ENCODE assay signal across 11 cellular contexts in genomic region chr10:88131561-88132139, GRCh38.
DNase-seq lines count a peak whose midpoint lies in the region; ATAC-seq and TF ChIP-seq lines count a peak whose summit lies in the region.
"Had no signal": no experiment of that assay in that cellular context is flagged by ENCODE, and none has a peak within 500 bp of the region (broad histone marks: within the 10 kb centered on the region; RNA-seq: fewer than 3 reads in every experiment).

No MANE protein-coding gene starts in this region.

- WGBS in endodermal cell (ENCODE audit: insufficient coverage in 1 of 2, insufficient read length in 1 of 2), 2 experiments = 86 to 94% methylated on average over 2 to 7 of the region's 7 CpGs

- H3K4me1 ChIP-seq in endodermal cell (ENCODE audit: control insufficient read depth, insufficient read depth, low read length) = no peaks in the 10 kb centered on the region

- no peaks in the 10 kb centered on the region for H3K36me3 Mint-ChIP-seq in endodermal cell (ENCODE audit: low read depth)

- no peak overlapping the region for H3K9ac ChIP-seq in endodermal cell (ENCODE audit: extremely low read depth, low read length, poor library complexity, severe bottlenecking)

- H3K27me3 Mint-ChIP-seq in endodermal cell (ENCODE audit: insufficient read depth) = peaks cover 29% of the 10 kb centered on the region

- H3K4me3 ChIP-seq in endodermal cell (ENCODE audit: low read length) = no peak overlapping the region

- H3K27ac ChIP-seq in endodermal cell (ENCODE audit: low read depth, low read length) = no peak overlapping the region
- H3K27ac ChIP-seq: neutrophil had no signal

- no peaks in the 10 kb centered on the region for H3K9me3 Mint-ChIP-seq in endodermal cell

- DNase-seq in DMS 273 (lab: John Stamatoyannopoulos, UW; ENCODE audit: unreplicated experiment) = peak; percentile 86
- DNase-seq in NCI-H446 treated with DMSO at 0.1 percent for 48 hours (lab: John Stamatoyannopoulos, UW) = peak; percentile 78
- DNase-seq in endodermal cell = no peak
- no peak for DNase-seq in omental fat pad (ENCODE audit: low spot score)
- DNase-seq in EL = no peak
- no peak for DNase-seq in stimulated activated naive CD4-positive, alpha-beta T cell treated with Interleukin-2 at 50 U/mL for 16 hours (lab: John Stamatoyannopoulos, UW)
- DNase-seq in COLO668 (lab: John Stamatoyannopoulos, UW; ENCODE audit: unreplicated experiment) = no peak
- DNase-seq in NCI-H1417 treated with DMSO at 0.1 percent for 48 hours (lab: John Stamatoyannopoulos, UW) = no peak
- DNase-seq: H7, NCI-H524 treated with DMSO at 0.1 percent for 48 hours had no signal

- peak; percentile 76 for ATAC-seq in omental fat pad (ENCODE audit: low FRiP score)

- peaks cover 20% of the 10 kb centered on the region for H3K27me3 ChIP-seq in endodermal cell (ENCODE audit: control insufficient read depth, insufficient read depth, low read length, poor library complexity, severe bottlenecking)
- H3K27me3 ChIP-seq: neutrophil had no signal

- H3K27ac Mint-ChIP-seq in endodermal cell = no peak overlapping the region

- no peaks in the 10 kb centered on the region for H3K9me3 ChIP-seq in endodermal cell (ENCODE audit: control insufficient read depth, low read length)
- H3K9me3 ChIP-seq: neutrophil had no signal

- H3K4me1 Mint-ChIP-seq in endodermal cell = no peaks in the 10 kb centered on the region

- TF ChIP-seq CTCF in endodermal cell (conservative IDR thresholded peaks at IDR 0.05) (peak; percentile 51), omental fat pad (IDR thresholded peaks at IDR 0.05) (peak in 1 of 3 donors; percentile 9)

- no peak overlapping the region for H3K4me3 Mint-ChIP-seq in endodermal cell

- no peaks in the 10 kb centered on the region for H3K36me3 ChIP-seq in endodermal cell (ENCODE audit: control insufficient read depth, insufficient read depth, low read length)
- H3K36me3 ChIP-seq: neutrophil had no signal

Comparison
In these comparisons a context has a peak if more than half of its experiments do, and no peak if none do; other contexts are left out.
1. DNase-seq: peak in DMS 273 (single experiment) and NCI-H446 treated with DMSO at 0.1 percent for 48 hours (single experiment); none in endodermal cell (single experiment), omental fat pad (single experiment), EL (single experiment), stimulated activated naive CD4-positive, alpha-beta T cell treated with Interleukin-2 at 50 U/mL for 16 hours (single experiment), COLO668 (single experiment) and NCI-H1417 treated with DMSO at 0.1 percent for 48 hours (single experiment).